In the genomic region with DNA sequence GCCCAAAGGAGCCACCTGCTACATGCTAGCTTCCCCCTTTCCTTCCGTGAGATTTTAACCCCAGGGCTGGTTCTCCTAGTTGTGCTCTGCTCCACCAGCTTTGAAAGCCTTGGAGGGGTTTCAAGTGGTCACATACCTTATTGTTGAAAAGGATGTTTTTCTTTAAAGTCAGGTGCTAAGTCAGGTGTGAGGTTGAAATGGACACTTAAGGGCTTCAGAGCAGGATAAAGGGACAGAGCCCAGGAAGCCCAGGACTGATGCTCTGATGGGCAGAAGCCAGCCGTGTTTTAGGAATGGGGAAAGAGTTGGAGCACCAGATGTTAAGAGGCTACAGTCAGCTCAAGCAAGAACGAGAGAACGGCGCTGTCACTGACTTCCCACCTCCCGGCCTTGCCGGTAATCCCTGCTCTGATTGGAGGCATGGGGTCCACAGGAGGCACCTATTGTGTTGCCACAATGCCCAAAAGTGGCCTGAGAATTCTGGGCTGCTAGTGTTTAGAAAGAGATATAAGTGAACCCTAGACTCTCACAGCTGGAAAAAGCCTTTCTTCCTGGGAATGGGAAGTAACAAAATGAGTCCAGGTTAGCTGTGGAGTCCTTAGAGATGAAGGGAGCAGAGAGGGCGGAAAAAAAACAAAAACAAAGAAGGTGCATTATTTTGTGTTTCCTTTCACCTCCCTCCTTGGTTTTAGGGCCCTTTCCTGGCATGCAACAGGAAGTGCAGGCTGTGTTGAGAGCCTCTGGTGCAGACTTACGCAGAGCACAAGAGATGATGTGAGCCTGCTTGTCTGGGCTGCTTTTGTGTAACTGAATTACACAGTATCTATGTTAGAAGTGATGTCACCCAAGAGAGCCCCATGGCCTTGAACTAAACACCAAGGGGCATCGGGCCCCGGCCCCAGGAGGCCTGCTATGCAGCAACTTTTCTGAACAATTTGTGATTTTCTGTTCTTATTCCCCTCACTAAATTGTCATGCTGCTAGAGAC, we compare ENCODE assay signal across 18 cellular contexts. TPM values are rescaled to one million over a fixed set of nuclear protein-coding genes. Genes with fewer than 3 reads are reported as not detected.
DNase-seq lines count a peak whose midpoint lies in the region; ATAC-seq, FAIRE-seq and TF ChIP-seq lines count a peak whose summit lies in the region.
"Had no signal": no experiment of that assay in that cellular context is flagged by ENCODE, and none has a peak within 500 bp of the region (broad histone marks: within the 10 kb centered on the region; RNA-seq: fewer than 3 reads in every experiment).

No MANE protein-coding gene starts in this region.

- H2BK20ac ChIP-seq in H1 (ENCODE audit: low read length) = 0 out of 2 replicates have a peak overlapping the region, but pooled peaks have one; percentile 26

- no peak for DNase-seq in activated naive CD4-positive, alpha-beta T cell treated with anti-CD3 and anti-CD28 coated beads, Interleukin-2, amount 50 U/mL, for 16 hours
- DNase-seq in SK-N-SH (peak; percentile 71), H1 (ENCODE audit: low read depth in 1 of 2, low spot score in 2 of 2) (peak in 1 of 2 experiments; percentile 62), testis (peak; percentile 58), NCI-H1694 treated with DMSO at 0.1 percent for 48 hours (lab: John Stamatoyannopoulos, UW) (no peak), activated gamma-delta T cell treated with Interleukin-2 at 50 U/mL for 16 hours (no peak)
- DNase-seq: IMR-90; left colon; naive B cell; NCI-H1436; NCI-H774; right cardiac atrium; stimulated activated CD4-positive, alpha-beta T cell treated with anti-CD3 and anti-CD28 coated beads, Interleukin-4, amount 100 ng/mL, for 24 hours; stimulated activated naive B cell treated with anti-CD40 and anti-IgM and Interleukin-4, amounts not matched to agents 10 μg/mL and 1 μg/mL and 100 μg/mL, for 72 hours had no signal

- peak in 1 of 2 experiments; percentile 35; a peak in 1 of 4 replicates for TF ChIP-seq EP300 in SK-N-SH (IDR thresholded peaks at IDR 0.05; ENCODE audit: borderline replicate concordance in 1 of 2, low read depth in 1 of 2, low read length in 1 of 2)
- no peak for TF ChIP-seq EP300 in H1 (IDR thresholded peaks at IDR 0.05; ENCODE audit: borderline replicate concordance in 1 of 2, low read depth in 2 of 2, low read length in 2 of 2)

- H3K27ac Mint-ChIP-seq in activated naive CD4-positive, alpha-beta T cell treated with anti-CD3 and anti-CD28 coated beads, Interleukin-2, amount 50 U/mL, for 24 hours = peak overlapping the region; percentile 65
- H3K27ac Mint-ChIP-seq: stimulated activated naive B cell treated with anti-CD40 and anti-IgM and Interleukin-4, amounts not matched to agents 10 μg/mL and 1 μg/mL and 100 μg/mL, for 72 hours had no signal

- no peak overlapping the region for H3K4ac ChIP-seq in H1 (replicated peaks; ENCODE audit: insufficient read length, low read depth, low read length)

- H3K9me3 ChIP-seq in SK-N-SH = no peaks in the 10 kb centered on the region
- no peaks in the 10 kb centered on the region for H3K9me3 ChIP-seq in H1 (ENCODE audit: insufficient read depth in 2 of 2, low read depth in 1 of 2, low read length in 1 of 2)
- H3K9me3 ChIP-seq in testis = no peaks in the 10 kb centered on the region
- H3K9me3 ChIP-seq: breast epithelium had no signal

- POLR2A ChIA-PET in SK-N-SH (lab: Yijun Ruan, JAX) = interaction anchor here (1.0 to 1.1 kb wide), 3 partner anchors 11 to 227 kb away, joined by 3 to 5 read pairs (median 4); partner anchors contain the start of gene STX16
- POLR2A ChIA-PET in H1 (lab: Charles Lee; ENCODE audit: partially characterized antibody) = interaction anchor here (1.1 to 4.4 kb wide), 5 partner anchors 8 to 59 kb away, joined by 3 to 26 read pairs (median 3); no protein-coding TSS in a partner anchor

- 0 out of 2 replicates have a peak overlapping the region, but pooled peaks have one; percentile 53 for H2BK15ac ChIP-seq in H1 (ENCODE audit: low read length)

- H3K9me2 ChIP-seq in SK-N-SH = no peaks in the 10 kb centered on the region

- CTCF ChIA-PET in SK-N-SH (lab: Yijun Ruan, JAX) (interaction anchor here (0.9 to 5.9 kb wide), 10 partner anchors 11 to 578 kb away, joined by 3 to 27 read pairs (median 4); partner anchors contain the start of gene ATP5F1E), H1 (lab: Charles Lee; ENCODE audit: partially characterized antibody) (interaction anchor here (1.2 to 2.3 kb wide), 3 partner anchors 10 to 94 kb away, joined by 3 to 12 read pairs (median 6); no protein-coding TSS in a partner anchor)

- no peaks in the 10 kb centered on the region for H3K79me1 ChIP-seq in H1 (ENCODE audit: low read depth, low read length)

- 75% methylated on average over 11 of the region's 11 CpGs for WGBS in SK-N-SH (ENCODE audit: low lambda C conversion rate)
- WGBS in H1 (ENCODE audit: extremely low coverage in 1 of 2, insufficient coverage in 1 of 2, insufficient read length in 1 of 2, insufficient replicate concordance in 2 of 2, low coverage in 1 of 2, low lambda C conversion rate in 2 of 2, missing lambda C conversion rate in 1 of 2), 2 experiments = 45% methylated on average over 11 of the region's 11 CpGs; no CpG with 5 or more reads in 1 of the 2 experiments
- WGBS in testis, 2 donors = 67 to 81% methylated on average over 11 of the region's 11 CpGs

- H2BK120ac ChIP-seq in H1 (replicated peaks; ENCODE audit: low read depth, low read length) = no peak overlapping the region

- H3K36me3 Mint-ChIP-seq in activated naive CD4-positive, alpha-beta T cell treated with anti-CD3 and anti-CD28 coated beads, Interleukin-2, amount 50 U/mL, for 24 hours = no peaks in the 10 kb centered on the region

- H3K56ac ChIP-seq in H1 (replicated peaks; ENCODE audit: insufficient read length, low read depth, low read length) = no peak overlapping the region

- H3K27me3 ChIP-seq in SK-N-SH (ENCODE audit: insufficient read depth) (no peaks in the 10 kb centered on the region), H1 (replicated peaks in 1 of 4; ENCODE audit: control insufficient read depth in 3 of 4, extremely low read depth in 1 of 4, insufficient read depth in 3 of 4, low read length in 3 of 4) (no peaks in the 10 kb centered on the region), testis (no peaks in the 10 kb centered on the region)
- H3K27me3 ChIP-seq: breast epithelium had no signal

- TF ChIP-seq CTCF in SK-N-SH (IDR thresholded peaks at IDR 0.05) = no peak
- TF ChIP-seq CTCF in H1 (IDR thresholded peaks at IDR 0.05; ENCODE audit: control extremely low read depth in 1 of 3, insufficient read depth in 1 of 3, low read depth in 1 of 3, low read length in 3 of 3) = no peak
- TF ChIP-seq CTCF in testis (IDR thresholded peaks at IDR 0.05) = no peak

- no peak for TF ChIP-seq POLR2A in H1 (IDR thresholded peaks at IDR 0.05; ENCODE audit: control extremely low read depth in 1 of 2, low read depth in 2 of 2, low read length in 2 of 2)
- no peak for TF ChIP-seq POLR2A in testis (IDR thresholded peaks at IDR 0.05)

- no peaks in the 10 kb centered on the region for H3K23me2 ChIP-seq in H1 (ENCODE audit: low read depth, low read length)

- no peak overlapping the region for H2AK5ac ChIP-seq in H1 (ENCODE audit: low read depth, low read length)

- H3K4me3 Mint-ChIP-seq in activated naive CD4-positive, alpha-beta T cell treated with anti-CD3 and anti-CD28 coated beads, Interleukin-2, amount 50 U/mL, for 24 hours = no peak overlapping the region
- H3K4me3 Mint-ChIP-seq: stimulated activated naive B cell treated with anti-CD40 and anti-IgM and Interleukin-4, amounts not matched to agents 10 μg/mL and 1 μg/mL and 100 μg/mL, for 72 hours had no signal

- peak overlapping the region; percentile 17; the same call in 1 of the 2 replicates for H2AFZ ChIP-seq in SK-N-SH (ENCODE audit: low read depth)
- H2AFZ ChIP-seq in H1 (ENCODE audit: low read length) = no peak overlapping the region

- H3K9ac ChIP-seq in SK-N-SH (no peak overlapping the region), H1 (replicated peaks in 1 of 4; ENCODE audit: extremely low read depth in 1 of 4, low read depth in 3 of 4, low read length in 3 of 4) (no peak overlapping the region)

- no peak for ATAC-seq in GM19455 (IDR thresholded peaks at IDR 0.05; ENCODE audit: unreplicated experiment)
- ATAC-seq: left colon; right cardiac atrium; stimulated activated naive B cell treated with anti-CD40 and anti-IgM and Interleukin-4, amounts not matched to agents 10 μg/mL and 1 μg/mL and 100 μg/mL, for 72 hours had no signal

- peak overlapping the region; percentile 13 for H4K5ac ChIP-seq in H1 (ENCODE audit: insufficient read length, low read depth, low read length)

- H3K14ac ChIP-seq in H1 (ENCODE audit: insufficient read length) = peak overlapping the region; percentile 11

- peaks cover 26% of the 10 kb centered on the region for H3K4me1 Mint-ChIP-seq in activated naive CD4-positive, alpha-beta T cell treated with anti-CD3 and anti-CD28 coated beads, Interleukin-2, amount 50 U/mL, for 24 hours
- H3K4me1 Mint-ChIP-seq: stimulated activated naive B cell treated with anti-CD40 and anti-IgM and Interleukin-4, amounts not matched to agents 10 μg/mL and 1 μg/mL and 100 μg/mL, for 72 hours had no signal

- H4K20me1 ChIP-seq in SK-N-SH (ENCODE audit: insufficient read depth) (no peaks in the 10 kb centered on the region), H1 (replicated peaks in 1 of 2; ENCODE audit: control insufficient read depth in 1 of 2, insufficient read depth in 2 of 2, low read length in 2 of 2) (no peaks in the 10 kb centered on the region)

- H3K4me1 ChIP-seq in SK-N-SH (ENCODE audit: control insufficient read depth in 1 of 2, insufficient read depth in 2 of 2, low read depth in 1 of 2, low read length in 1 of 2) = peaks cover 0 to 59% of the 10 kb centered on the region in 2 experiments
- H3K4me1 ChIP-seq in H1 (replicated peaks in 1 of 4; ENCODE audit: control insufficient read depth in 3 of 4, insufficient read depth in 4 of 4, low read length in 3 of 4) = peaks cover 3 to 31% (median 20%) of the 10 kb centered on the region in 4 experiments
- H3K4me1 ChIP-seq in testis = peaks cover 6% of the 10 kb centered on the region
- H3K4me1 ChIP-seq: breast epithelium had no signal

- no peak overlapping the region for H3K23ac ChIP-seq in H1 (ENCODE audit: insufficient read length)

- intact Hi-C loops in testis (cut with DNase I; ENCODE audit: low total_unique reads) = no loop called here

- H3K27me3 Mint-ChIP-seq in activated naive CD4-positive, alpha-beta T cell treated with anti-CD3 and anti-CD28 coated beads, Interleukin-2, amount 50 U/mL, for 24 hours = no peaks in the 10 kb centered on the region
- H3K27me3 Mint-ChIP-seq: naive B cell; stimulated activated naive B cell treated with anti-CD40 and anti-IgM and Interleukin-4, amounts not matched to agents 10 μg/mL and 1 μg/mL and 100 μg/mL, for 72 hours had no signal

- H3K27ac ChIP-seq in SK-N-SH (ENCODE audit: low read depth in 2 of 2, low read length in 1 of 2) (peak overlapping the region; percentile 29 to 99; a peak in 3 of 4 replicates), H1 (ENCODE audit: low read depth, low read length) (0 out of 2 replicates have a peak overlapping the region, but pooled peaks have one; percentile 12), testis (peak overlapping the region in 1 of 2 donors; percentile 55)
- H3K27ac ChIP-seq: breast epithelium had no signal

- H3F3A ChIP-seq in SK-N-SH (replicated peaks; ENCODE audit: insufficient read depth) = peaks cover 4% of the 10 kb centered on the region

- H2BK5ac ChIP-seq in H1 (ENCODE audit: low read depth, low read length) = peak overlapping the region; percentile 22; the same call in 1 of the 2 replicates

- H3K4me3 ChIP-seq in SK-N-SH (ENCODE audit: low read depth in 2 of 2, low read length in 1 of 2) (no peak overlapping the region), H1 (ENCODE audit: extremely low read depth in 1 of 4, insufficient read depth in 2 of 4, low read depth in 3 of 4, low read length in 4 of 4) (0 out of 8 replicates have a peak overlapping the region, but pooled peaks of 1 of the 4 experiments have one; percentile 4), testis (no peak overlapping the region)
- H3K4me3 ChIP-seq: breast epithelium had no signal

- H2BK12ac ChIP-seq in H1 (ENCODE audit: low read depth, low read length) = 0 out of 2 replicates have a peak overlapping the region, but pooled peaks have one; percentile 28

- no peaks in the 10 kb centered on the region for H3K9me3 Mint-ChIP-seq in activated naive CD4-positive, alpha-beta T cell treated with anti-CD3 and anti-CD28 coated beads, Interleukin-2, amount 50 U/mL, for 24 hours
- H3K9me3 Mint-ChIP-seq: naive B cell; stimulated activated naive B cell treated with anti-CD40 and anti-IgM and Interleukin-4, amounts not matched to agents 10 μg/mL and 1 μg/mL and 100 μg/mL, for 72 hours had no signal

- H3K4me2 ChIP-seq in SK-N-SH (no peak overlapping the region), H1 (ENCODE audit: insufficient read depth in 1 of 2, low read depth in 2 of 2, low read length in 2 of 2) (peak overlapping the region; percentile 35 to 61; a peak in 3 of 4 replicates)

- H3K18ac ChIP-seq in H1 (ENCODE audit: extremely low read depth, low read length) = no peak overlapping the region

- H4K8ac ChIP-seq in H1 (ENCODE audit: extremely low read depth, insufficient read depth, low read length) = no peak overlapping the region

- FAIRE-seq in H1 (lab: Jason Lieb, UNC) = peak; percentile 73
- FAIRE-seq: TTC549 had no signal

- peak overlapping the region; percentile 57 for H4K91ac ChIP-seq in H1 (replicated peaks; ENCODE audit: insufficient read length, low read length)

- H3K79me2 ChIP-seq in SK-N-SH (ENCODE audit: insufficient read depth) = no peaks in the 10 kb centered on the region
- no peaks in the 10 kb centered on the region for H3K79me2 ChIP-seq in H1 (ENCODE audit: control insufficient read depth in 1 of 2, insufficient read depth in 2 of 2, low read length in 2 of 2)

- no peak; the same call in 1 of the 2 replicates for TF ChIP-seq RAD21 in SK-N-SH (IDR thresholded peaks at IDR 0.05; ENCODE audit: low read length)
- TF ChIP-seq RAD21 in H1 (IDR thresholded peaks at IDR 0.05 in 1 of 2, conservative IDR thresholded peaks at IDR 0.05 in 1 of 2; ENCODE audit: low read depth in 2 of 2, low read length in 2 of 2) = no peak

- H3K36me3 ChIP-seq in SK-N-SH (replicated peaks in 1 of 2; ENCODE audit: control insufficient read depth in 1 of 2, insufficient read depth in 2 of 2, low read length in 1 of 2) (no peaks in the 10 kb centered on the region), H1 (ENCODE audit: control insufficient read depth in 2 of 4, insufficient read depth in 4 of 4, low read length in 3 of 4) (no peaks in the 10 kb centered on the region; a peak in 1 of 8 replicates), testis (ENCODE audit: low read depth, missing control alignments) (no peaks in the 10 kb centered on the region)
- H3K36me3 ChIP-seq: breast epithelium had no signal

RNA-seq across cellular contexts. Expression of gene GNAS, which starts 25.2 kb away (rescaled TPM):
- polyA plus RNA-seq in SK-N-SH (2012; rRNA removed) = 1,011 and 1,562 TPM in 2 replicates
- polyA plus RNA-seq in SK-N-SH (2012; cell fraction: cytosol; rRNA removed) = 1,261 and 1,880 TPM in 2 replicates
- 1,323 and 1,902 TPM in 2 replicates for polyA plus RNA-seq in SK-N-SH (2012; cell fraction: nucleus; rRNA removed)
- 989 and 1,039 TPM in 2 replicates for total RNA-seq in H1 (2021; fragmentation: NEBNext Ultra II Directional; extraction: Animal tissue kit (Norgen Biotek cat#: 25700))
- 1,613 and 2,238 TPM in 2 replicates for polyA plus RNA-seq in H1 (2011; rRNA removed)
- 1,327 TPM for polyA plus RNA-seq in H1 (2011; cell fraction: cytosol; rRNA removed)
- 1,703 TPM for polyA plus RNA-seq in H1 (2011; cell fraction: nucleus; rRNA removed)
- polyA plus RNA-seq in H1 (2012, experiment 1 of 2) = 953 to 1,220 TPM (median 1,156 TPM) in 4 replicates
- polyA plus RNA-seq in H1 (2012, experiment 2 of 2) = 998 TPM
- 696 TPM for polyA plus RNA-seq in H1 (2013, experiment 1 of 2)
- 746 TPM for polyA plus RNA-seq in H1 (2013, experiment 2 of 2)
- 1,072 and 1,265 TPM in 2 replicates for polyA minus RNA-seq in H1 (2011; rRNA and poly(A)+ RNA removed)
- polyA minus RNA-seq in H1 (2011; cell fraction: cytosol; rRNA and poly(A)+ RNA removed) = 673 TPM
- 539 TPM for polyA minus RNA-seq in H1 (2011; cell fraction: nucleus; rRNA and poly(A)+ RNA removed)
- total RNA-seq in testis = 100 to 1,000 TPM; 880 to 885 TPM
- 716 TPM for polyA plus RNA-seq in testis (ENCODE audit: insufficient read depth, low read depth, low replicate concordance)

RNA-seq across cellular contexts. Expression of gene GNAS-AS1, which starts 27.0 kb away (rescaled TPM):
- 1.2 and 1.5 TPM in 2 replicates for polyA plus RNA-seq in SK-N-SH (2012; rRNA removed)
- polyA plus RNA-seq in SK-N-SH (2012; cell fraction: cytosol; rRNA removed) = 0.91 and 1.0 TPM in 2 replicates
- 2.7 and 3.3 TPM in 2 replicates for polyA plus RNA-seq in SK-N-SH (2012; cell fraction: nucleus; rRNA removed)
- total RNA-seq in H1 (2021; fragmentation: NEBNext Ultra II Directional; extraction: Animal tissue kit (Norgen Biotek cat#: 25700)) = 11.7 and 13.7 TPM in 2 replicates
- 4.7 and 5.4 TPM in 2 replicates for polyA plus RNA-seq in H1 (2011; rRNA removed)
- 5.8 TPM for polyA plus RNA-seq in H1 (2011; cell fraction: cytosol; rRNA removed)
- 15.2 TPM for polyA plus RNA-seq in H1 (2011; cell fraction: nucleus; rRNA removed)
- polyA plus RNA-seq in H1 (2012, experiment 1 of 2) = 4.0 to 6.0 TPM (median 5.4 TPM) in 4 replicates
- 4.3 TPM for polyA plus RNA-seq in H1 (2012, experiment 2 of 2)
- polyA plus RNA-seq in H1 (2013, experiment 1 of 2) = 2.2 TPM
- polyA plus RNA-seq in H1 (2013, experiment 2 of 2) = 2.1 TPM
- polyA minus RNA-seq in H1 (2011; rRNA and poly(A)+ RNA removed) = 5.8 and 6.2 TPM in 2 replicates
- polyA minus RNA-seq in H1 (2011; cell fraction: cytosol; rRNA and poly(A)+ RNA removed) = 7.9 TPM
- 20.0 TPM for polyA minus RNA-seq in H1 (2011; cell fraction: nucleus; rRNA and poly(A)+ RNA removed)
- 1 to 10 TPM; 3.5 to 4.4 TPM for total RNA-seq in testis
- 1.1 TPM for polyA plus RNA-seq in testis (ENCODE audit: insufficient read depth, low read depth, low replicate concordance)

Comparison
In these comparisons a context has a peak if more than half of its experiments do, and no peak if none do; other contexts are left out.
1. DNase-seq: peak in SK-N-SH (single experiment) and testis (single experiment); none in activated naive CD4-positive, alpha-beta T cell treated with anti-CD3 and anti-CD28 coated beads, Interleukin-2, amount 50 U/mL, for 16 hours (single experiment), NCI-H1694 treated with DMSO at 0.1 percent for 48 hours (single experiment) and activated gamma-delta T cell treated with Interleukin-2 at 50 U/mL for 16 hours (single experiment).